ENCODE assay signal across 9 cellular contexts in genomic region chr1:84780000-84780716, GRCh38.
A peak's percentile ranks its signal among the peaks of the same experiment; 100 is the strongest.
DNase-seq lines count a peak whose midpoint lies in the region; ATAC-seq and TF ChIP-seq lines count a peak whose summit lies in the region.
"Had no signal": no experiment of that assay in that cellular context is flagged by ENCODE, and none has a peak within 500 bp of the region (broad histone marks: within the 10 kb centered on the region; RNA-seq: fewer than 3 reads in every experiment).

No MANE protein-coding gene starts in this region.

- H3K4me3 ChIP-seq in fibroblast of mammary gland (ENCODE audit: control insufficient read depth, low read depth, low read length) (no peak overlapping the region), tibial artery (no peak overlapping the region)

- H3K4me1 ChIP-seq in tibial artery = no peaks in the 10 kb centered on the region

- ATAC-seq in GM21529 (IDR thresholded peaks at IDR 0.05; ENCODE audit: unreplicated experiment) (no peak), HG03159 (IDR thresholded peaks at IDR 0.05; ENCODE audit: unreplicated experiment) (no peak)

- H3K9me3 ChIP-seq in tibial artery = no peaks in the 10 kb centered on the region

- no peak for TF ChIP-seq CTCF in GM13976 (IDR thresholded peaks at IDR 0.05; ENCODE audit: borderline replicate concordance, control extremely low read depth, extremely low read depth, insufficient read depth, missing control alignments)
- no peak for TF ChIP-seq CTCF in fibroblast of mammary gland (conservative IDR thresholded peaks at IDR 0.05; ENCODE audit: control insufficient read depth, insufficient read depth, low read depth, low read length)
- TF ChIP-seq CTCF in tibial artery (IDR thresholded peaks at IDR 0.05) = no peak

- intact Hi-C loops in tibial artery (cut with DNase I; ENCODE audit: low total_unique reads) = loop anchor here (10.0 kb wide), 2 partner anchors 125 to 645 kb away; no protein-coding TSS in a partner anchor

- H3K36me3 ChIP-seq in tibial artery = no peaks in the 10 kb centered on the region

- H3K27ac ChIP-seq in tibial artery = no peak overlapping the region

- in situ Hi-C loops in GM13976 (cut with MboI; ENCODE audit: low sequenced_read_pairs, unreplicated experiment) = loop anchor here (10.0 kb wide), 1 partner anchor 155 kb away; no protein-coding TSS in a partner anchor

- H3K27me3 ChIP-seq in tibial artery = peaks cover 0 to 6% of the 10 kb centered on the region in 2 donors

- DNase-seq in A172 (ENCODE audit: low spot score) = peak; percentile 5
- peak; percentile 2 for DNase-seq in GM13976 (ENCODE audit: low spot score)
- peak; percentile 61 for DNase-seq in SIG-M5 (lab: John Stamatoyannopoulos, UW)
- DNase-seq in fibroblast of mammary gland (ENCODE audit: low read depth) = peak; percentile 52
- DNase-seq in NCI-H2171 (lab: John Stamatoyannopoulos, UW) = no peak
- DNase-seq in tibial artery = no peak
- DNase-seq: COR-L47 had no signal

Comparison
In these comparisons a context has a peak if more than half of its experiments do, and no peak if none do; other contexts are left out.
1. DNase-seq: peak in A172 (single experiment), GM13976 (single experiment), SIG-M5 (single experiment) and fibroblast of mammary gland (single experiment); none in NCI-H2171 (single experiment) and tibial artery (0 of 2).